ENCODE assay signal across 2 cellular contexts in genomic region chr2:260507-261161, GRCh38.
A peak's percentile ranks its signal among the peaks of the same experiment; 100 is the strongest.
TF ChIP-seq lines count a peak whose summit lies in the region.

No MANE protein-coding gene starts in this region.

TF ChIP-seq in HepG2, 621 proteins besides CTCF, POLR2A, EP300 and RAD21 (continues in another document):
- TF ChIP-seq SPEN (CRISPR knock-in tag; IDR thresholded peaks at IDR 0.05; ENCODE audit: low read depth) (peak; percentile 94; the same call in 1 of the 2 replicates), ZSCAN25 (CRISPR knock-in tag; IDR thresholded peaks at IDR 0.05) (peak; percentile 79), ZFP36 (IDR thresholded peaks at IDR 0.05; ENCODE audit: borderline replicate concordance, low read depth, low read length, partially characterized antibody) (no peak), CEBPB (IDR thresholded peaks at IDR 0.05; ENCODE audit: borderline replicate concordance, low read depth, low read length) (peak; percentile 77; the same call in 1 of the 2 replicates), SKI (IDR thresholded peaks at IDR 0.05; ENCODE audit: partially characterized antibody) (peak; percentile 100), RERE (CRISPR knock-in tag; IDR thresholded peaks at IDR 0.05; ENCODE audit: low read depth) (peak; percentile 98), HHEX (CRISPR knock-in tag; IDR thresholded peaks at IDR 0.05) (peak; percentile 94), HNRNPUL1 (IDR thresholded peaks at IDR 0.05; ENCODE audit: low read depth, low read length) (no peak), NR2C2 (CRISPR knock-in tag; IDR thresholded peaks at IDR 0.05; ENCODE audit: borderline replicate concordance) (peak; percentile 93), TBP (CRISPR knock-in tag; IDR thresholded peaks at IDR 0.05) (no peak), ZBTB3 (CRISPR knock-in tag; IDR thresholded peaks at IDR 0.05; ENCODE audit: borderline replicate concordance, low read depth) (0 out of 2 replicates have a peak, but pooled peaks have one; percentile 60), ZNF329 (CRISPR knock-in tag; IDR thresholded peaks at IDR 0.05; ENCODE audit: low read depth) (0 out of 2 replicates have a peak, but pooled peaks have one; percentile 78), SMYD3 (CRISPR knock-in tag; IDR thresholded peaks at IDR 0.05) (peak; percentile 98), MTF2 (CRISPR knock-in tag; IDR thresholded peaks at IDR 0.05; ENCODE audit: borderline replicate concordance) (no peak), ZNF207 (IDR thresholded peaks at IDR 0.05; ENCODE audit: borderline replicate concordance) (no peak), AHR (CRISPR knock-in tag; IDR thresholded peaks at IDR 0.05) (peak; percentile 90; the same call in 1 of the 2 replicates), SALL1 (CRISPR knock-in tag; IDR thresholded peaks at IDR 0.05) (peak; percentile 100), ZNF766 (CRISPR knock-in tag; IDR thresholded peaks at IDR 0.05; ENCODE audit: borderline replicate concordance) (peak; percentile 94; the same call in 1 of the 2 replicates), ZNF556 (CRISPR knock-in tag; IDR thresholded peaks at IDR 0.05; ENCODE audit: borderline replicate concordance) (peak; percentile 72; the same call in 1 of the 2 replicates), FOXK2 (IDR thresholded peaks at IDR 0.05) (peak; percentile 98), MLLT10 (CRISPR knock-in tag; IDR thresholded peaks at IDR 0.05) (no peak), RELA (CRISPR knock-in tag; IDR thresholded peaks at IDR 0.05) (peak; percentile 95; the same call in 1 of the 2 replicates)
- TF ChIP-seq, protein P1, sequence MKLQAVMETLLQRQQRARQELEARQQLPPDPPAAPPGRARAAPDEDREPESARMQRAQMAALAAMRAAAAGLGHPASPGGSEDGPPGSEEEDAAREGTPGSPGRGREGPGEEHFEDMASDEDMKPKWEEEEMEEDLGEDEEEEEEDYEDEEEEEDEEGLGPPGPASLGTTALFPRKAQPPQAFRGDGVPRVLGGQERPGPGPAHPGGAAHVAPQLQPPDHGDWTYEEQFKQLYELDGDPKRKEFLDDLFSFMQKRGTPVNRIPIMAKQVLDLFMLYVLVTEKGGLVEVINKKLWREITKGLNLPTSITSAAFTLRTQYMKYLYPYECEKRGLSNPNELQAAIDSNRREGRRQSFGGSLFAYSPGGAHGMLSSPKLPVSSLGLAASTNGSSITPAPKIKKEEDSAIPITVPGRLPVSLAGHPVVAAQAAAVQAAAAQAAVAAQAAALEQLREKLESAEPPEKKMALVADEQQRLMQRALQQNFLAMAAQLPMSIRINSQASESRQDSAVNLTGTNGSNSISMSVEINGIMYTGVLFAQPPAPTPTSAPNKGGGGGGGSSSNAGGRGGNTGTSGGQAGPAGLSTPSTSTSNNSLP (IDR thresholded peaks at IDR 0.05; ENCODE audit: low read depth, low read length) = peak; percentile 98
- TF ChIP-seq, protein P2, sequence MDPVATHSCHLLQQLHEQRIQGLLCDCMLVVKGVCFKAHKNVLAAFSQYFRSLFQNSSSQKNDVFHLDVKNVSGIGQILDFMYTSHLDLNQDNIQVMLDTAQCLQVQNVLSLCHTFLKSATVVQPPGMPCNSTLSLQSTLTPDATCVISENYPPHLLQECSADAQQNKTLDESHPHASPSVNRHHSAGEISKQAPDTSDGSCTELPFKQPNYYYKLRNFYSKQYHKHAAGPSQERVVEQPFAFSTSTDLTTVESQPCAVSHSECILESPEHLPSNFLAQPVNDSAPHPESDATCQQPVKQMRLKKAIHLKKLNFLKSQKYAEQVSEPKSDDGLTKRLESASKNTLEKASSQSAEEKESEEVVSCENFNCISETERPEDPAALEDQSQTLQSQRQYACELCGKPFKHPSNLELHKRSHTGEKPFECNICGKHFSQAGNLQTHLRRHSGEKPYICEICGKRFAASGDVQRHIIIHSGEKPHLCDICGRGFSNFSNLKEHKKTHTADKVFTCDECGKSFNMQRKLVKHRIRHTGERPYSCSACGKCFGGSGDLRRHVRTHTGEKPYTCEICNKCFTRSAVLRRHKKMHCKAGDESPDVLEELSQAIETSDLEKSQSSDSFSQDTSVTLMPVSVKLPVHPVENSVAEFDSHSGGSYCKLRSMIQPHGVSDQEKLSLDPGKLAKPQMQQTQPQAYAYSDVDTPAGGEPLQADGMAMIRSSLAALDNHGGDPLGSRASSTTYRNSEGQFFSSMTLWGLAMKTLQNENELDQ (CRISPR knock-in tag; IDR thresholded peaks at IDR 0.05; ENCODE audit: borderline replicate concordance) = no peak; the same call in 1 of the 2 replicates

TF ChIP-seq in HEK293T, 16 proteins besides CTCF, POLR2A, EP300 and RAD21:
- TF ChIP-seq FOXM1 (IDR thresholded peaks at IDR 0.05; ENCODE audit: borderline replicate concordance) (no peak), ARNT (IDR thresholded peaks at IDR 0.05) (no peak), PKNOX1 (IDR thresholded peaks at IDR 0.05) (no peak), L3MBTL2 (conservative IDR thresholded peaks at IDR 0.05) (no peak), NFRKB (IDR thresholded peaks at IDR 0.05) (no peak), ZNF384 (IDR thresholded peaks at IDR 0.05) (no peak), FOXK2 (IDR thresholded peaks at IDR 0.05) (no peak), SP1 (IDR thresholded peaks at IDR 0.05) (no peak), SUZ12 (IDR thresholded peaks at IDR 0.05) (no peak), LEF1 (IDR thresholded peaks at IDR 0.05; ENCODE audit: borderline replicate concordance) (no peak), TARDBP (IDR thresholded peaks at IDR 0.05) (no peak), CTBP1 (IDR thresholded peaks at IDR 0.05; ENCODE audit: borderline replicate concordance) (no peak), BHLHE40 (IDR thresholded peaks at IDR 0.05; ENCODE audit: borderline replicate concordance) (no peak), ELF4 (IDR thresholded peaks at IDR 0.05) (no peak), HDGF (IDR thresholded peaks at IDR 0.05; ENCODE audit: borderline replicate concordance) (no peak), FOXA1 (IDR thresholded peaks at IDR 0.05) (no peak)
